ENCODE assay signal across 8 cellular contexts in genomic region chr15:84878504-84878903, GRCh38. TPM values are rescaled to one million over a fixed set of nuclear protein-coding genes. Genes with fewer than 3 reads are reported as not detected.
DNase-seq lines count a peak whose midpoint lies in the region; ATAC-seq and TF ChIP-seq lines count a peak whose summit lies in the region.

No MANE protein-coding gene starts in this region.

- intact Hi-C loops in adrenal gland (cut with DNase I): loop anchor here in 1 of 2 donors (10.0 kb wide), 1 partner anchor 46 kb away; no protein-coding TSS in a partner anchor

- H3K27me3 ChIP-seq in adrenal gland: no peaks in the 10 kb centered on the region
- peaks cover 24% of the 10 kb centered on the region for H3K27me3 ChIP-seq in skeletal muscle satellite cell (ENCODE audit: control insufficient read depth, insufficient read depth, low read length)

- TF ChIP-seq POLR2A in adrenal gland (IDR thresholded peaks at IDR 0.05): no peak

- DNase-seq in Caki2 (ENCODE audit: low read depth) (peak; percentile 24), HUDEP-2 (lab: John Stamatoyannopoulos, UW; ENCODE audit: unreplicated experiment in 76 of 76) (peak in 51 of 76 experiments; percentile 4 to 62 (median 32)), SW480 (ENCODE audit: low spot score) (peak; percentile 49), adrenal gland (peak; percentile 53 to 88 (median 79)), hippocampal formation (lab: John Stamatoyannopoulos, UW) (peak; percentile 31 to 47)

- in situ Hi-C loops in Caki2 (cut with HindIII; ENCODE audit: low pct_unique_long_range_greater_than_20kb, low sequenced_read_pairs): no loop called here

- TF ChIP-seq CTCF in adrenal gland (IDR thresholded peaks at IDR 0.05): peak; percentile 42 to 77 (median 68)

- no peak overlapping the region for H3K27ac ChIP-seq in adrenal gland

- H3K4me1 ChIP-seq in adrenal gland (replicated peaks in 1 of 2): peaks cover 4% of the 10 kb centered on the region in 2 donors
- H3K4me1 ChIP-seq in skeletal muscle satellite cell (ENCODE audit: control insufficient read depth, insufficient read depth, low read length): no peaks in the 10 kb centered on the region

- no peak overlapping the region for H3K4me3 ChIP-seq in adrenal gland
- no peak overlapping the region for H3K4me3 ChIP-seq in skeletal muscle satellite cell (ENCODE audit: low read length)

- ATAC-seq in HG02852 (IDR thresholded peaks at IDR 0.05; ENCODE audit: unreplicated experiment) (no peak), HG03457 (IDR thresholded peaks at IDR 0.05; ENCODE audit: unreplicated experiment) (no peak)

- H3K36me3 ChIP-seq in adrenal gland (replicated peaks in 1 of 2) (no peaks in the 10 kb centered on the region), skeletal muscle satellite cell (ENCODE audit: insufficient read depth, low read length) (no peaks in the 10 kb centered on the region)

- WGBS in adrenal gland, 4 donors: 35 to 60% (median 53%) methylated on average over 4 of the region's 4 CpGs

- H3K9me3 ChIP-seq in adrenal gland (replicated peaks in 1 of 3): no peaks in the 10 kb centered on the region
- H3K9me3 ChIP-seq in skeletal muscle satellite cell (replicated peaks; ENCODE audit: low read length): no peaks in the 10 kb centered on the region

- no peak overlapping the region for H3K4me2 ChIP-seq in skeletal muscle satellite cell (ENCODE audit: low read length)

- peak overlapping the region; percentile 26 for H3K9ac ChIP-seq in skeletal muscle satellite cell (ENCODE audit: low read depth, low read length)

RNA-seq across cellular contexts. Expression of gene SLC28A1, which starts 6.0 kb away (rescaled TPM):
- total RNA-seq in Caki2 (2014; rRNA removed; shearing (Covaris generic); ENCODE audit: low replicate concordance): not detected in 2 replicates
- under 1 TPM in 4 of 8 donors, not detected in 4; 0.14 to 0.19 (median 0.16) TPM for total RNA-seq in adrenal gland
- polyA plus RNA-seq in adrenal gland: under 1 TPM; 0.03 to 0.08 (median 0.05) TPM
- not detected in 2 replicates for total RNA-seq in skeletal muscle satellite cell (2012; rRNA removed)

Comparison
In these comparisons a context has a peak if more than half of its experiments do, and no peak if none do; other contexts are left out.
1. DNase-seq: peak in every context shown above with its lines; median percentile 79 in adrenal gland; 49 in SW480; 39 in hippocampal formation; 32 in HUDEP-2; 24 in Caki2.